27 cellular contexts compared by ENCODE assay signal in genomic region chr14:97891515-97891914, GRCh38.
"Had no signal": no experiment of that assay in that cellular context is flagged by ENCODE, and none has a peak within 500 bp of the region (broad histone marks: within the 10 kb centered on the region; RNA-seq: fewer than 3 reads in every experiment).

No MANE protein-coding gene starts in this region.

- H3K4me1 ChIP-seq: lower lobe of right lung, parathyroid adenoma, psoas muscle, right lobe of liver, tibial nerve, uterus had no signal

- H3K79me2 ChIP-seq: hepatocyte, parathyroid adenoma had no signal

- ATAC-seq: left cardiac atrium; left lobe of liver; lower lobe of right lung; naive thymus-derived CD8-positive, alpha-beta T cell; psoas muscle; right lobe of liver; stimulated activated memory B cell treated with anti-CD40 and anti-IgM and Interleukin-4, amounts not matched to agents 10 μg/mL and 1 μg/mL and 100 μg/mL, for 72 hours; stimulated activated naive CD8-positive, alpha-beta T cell treated with anti-CD3 and anti-CD28 coated beads, Interleukin-15, amount 100 ng/mL, for 72 hours had no signal

- DNase-seq: kidney glomerular epithelial cell; left cardiac atrium; lower lobe of right lung; mammary epithelial cell; mesenchymal stem cell; naive thymus-derived CD8-positive, alpha-beta T cell; occipital lobe; psoas muscle; right lobe of liver; stimulated activated CD4-positive, alpha-beta T cell treated with anti-CD3 and anti-CD28 coated beads, Interleukin-1b, Interleukin-23, amount 100 ng/mL, for 48 hours; stimulated activated CD4-positive, alpha-beta T cell treated with anti-CD3 and anti-CD28 coated beads, Interleukin-2, amount 100 ng/mL, for 48 hours; stimulated activated CD4-positive, alpha-beta T cell treated with anti-CD3 and anti-CD28 coated beads, Interleukin-4, amount 100 ng/mL, for 4 hours; stimulated activated CD8-positive, alpha-beta memory T cell treated with anti-CD3 and anti-CD28 coated beads, Interleukin-4, amount 100 ng/mL, for 48 hours; stimulated activated naive CD4-positive, alpha-beta T cell treated with Interleukin-2 at 50 U/mL for 16 hours; stimulated activated naive CD8-positive, alpha-beta T cell treated with anti-CD3 and anti-CD28 coated beads, Interleukin-15, amount 100 ng/mL, for 72 hours; substantia nigra; uterus had no signal

- H3K27ac Mint-ChIP-seq: nephron; stimulated activated memory B cell treated with anti-CD40 and anti-IgM and Interleukin-4, amounts not matched to agents 10 μg/mL and 1 μg/mL and 100 μg/mL, for 72 hours; stimulated activated naive CD8-positive, alpha-beta T cell treated with anti-CD3 and anti-CD28 coated beads, Interleukin-15, amount 100 ng/mL, for 72 hours; type B pancreatic cell had no signal

- H3K4me1 Mint-ChIP-seq: stimulated activated memory B cell treated with anti-CD40 and anti-IgM and Interleukin-4, amounts not matched to agents 10 μg/mL and 1 μg/mL and 100 μg/mL, for 72 hours; stimulated activated naive CD8-positive, alpha-beta T cell treated with anti-CD3 and anti-CD28 coated beads, Interleukin-15, amount 100 ng/mL, for 72 hours had no signal

- H3K9ac ChIP-seq: parathyroid adenoma had no signal

- H3K27me3 Mint-ChIP-seq: naive thymus-derived CD8-positive, alpha-beta T cell; stimulated activated memory B cell treated with anti-CD40 and anti-IgM and Interleukin-4, amounts not matched to agents 10 μg/mL and 1 μg/mL and 100 μg/mL, for 72 hours; stimulated activated naive CD8-positive, alpha-beta T cell treated with anti-CD3 and anti-CD28 coated beads, Interleukin-15, amount 100 ng/mL, for 72 hours; type B pancreatic cell had no signal

- H3K4me3 ChIP-seq: hepatocyte, lower lobe of right lung, psoas muscle, right lobe of liver, smooth muscle cell, tibial nerve, uterus had no signal

- H3K9me3 Mint-ChIP-seq: nephron, neural crest cell, type B pancreatic cell had no signal

- H3K27me3 ChIP-seq: hepatocyte, neutrophil, right lobe of liver, tibial nerve, uterus had no signal

- H3K4me2 ChIP-seq: hepatocyte, smooth muscle cell had no signal

- H3K27ac ChIP-seq: hepatocyte, lower lobe of right lung, neutrophil, parathyroid adenoma, psoas muscle, right lobe of liver, tibial nerve, uterus had no signal

- H2AFZ ChIP-seq: hepatocyte, parathyroid adenoma had no signal

- H3K4me3 Mint-ChIP-seq: nephron; neural crest cell; stimulated activated memory B cell treated with anti-CD40 and anti-IgM and Interleukin-4, amounts not matched to agents 10 μg/mL and 1 μg/mL and 100 μg/mL, for 72 hours; stimulated activated naive CD8-positive, alpha-beta T cell treated with anti-CD3 and anti-CD28 coated beads, Interleukin-15, amount 100 ng/mL, for 72 hours; type B pancreatic cell had no signal

- H3K36me3 ChIP-seq: lower lobe of right lung, neutrophil, right lobe of liver, tibial nerve, uterus had no signal

- H3K9me3 ChIP-seq: lower lobe of right lung, neutrophil, psoas muscle, right lobe of liver, tibial nerve, uterus had no signal

- H3K36me3 Mint-ChIP-seq: naive thymus-derived CD8-positive, alpha-beta T cell; stimulated activated memory B cell treated with anti-CD40 and anti-IgM and Interleukin-4, amounts not matched to agents 10 μg/mL and 1 μg/mL and 100 μg/mL, for 72 hours; type B pancreatic cell had no signal
